ENCODE assay signal across 14 cellular contexts in genomic region chr2:73679237-73679636, GRCh38. TPM values are rescaled to one million over a fixed set of nuclear protein-coding genes. Genes with fewer than 3 reads are reported as not detected.
"Had no signal": no experiment of that assay in that cellular context is flagged by ENCODE, and none has a peak within 500 bp of the region (broad histone marks: within the 10 kb centered on the region; RNA-seq: fewer than 3 reads in every experiment).

No MANE protein-coding gene starts in this region.

RNA-seq across cellular contexts. Expression of gene NAT8, which starts 37.0 kb away (rescaled TPM):
- total RNA-seq: stomach, subcutaneous adipose tissue, suprapubic skin, temporal lobe, testis, thoracic aorta, thyroid gland, tibial nerve, upper lobe of left lung, upper lobe of right lung, ureter, urinary bladder, vagina had no signal
- polyA plus RNA-seq: stomach, thymus, urinary bladder had no signal
